ENCODE assay signal across 1 cellular context in the genomic region with DNA sequence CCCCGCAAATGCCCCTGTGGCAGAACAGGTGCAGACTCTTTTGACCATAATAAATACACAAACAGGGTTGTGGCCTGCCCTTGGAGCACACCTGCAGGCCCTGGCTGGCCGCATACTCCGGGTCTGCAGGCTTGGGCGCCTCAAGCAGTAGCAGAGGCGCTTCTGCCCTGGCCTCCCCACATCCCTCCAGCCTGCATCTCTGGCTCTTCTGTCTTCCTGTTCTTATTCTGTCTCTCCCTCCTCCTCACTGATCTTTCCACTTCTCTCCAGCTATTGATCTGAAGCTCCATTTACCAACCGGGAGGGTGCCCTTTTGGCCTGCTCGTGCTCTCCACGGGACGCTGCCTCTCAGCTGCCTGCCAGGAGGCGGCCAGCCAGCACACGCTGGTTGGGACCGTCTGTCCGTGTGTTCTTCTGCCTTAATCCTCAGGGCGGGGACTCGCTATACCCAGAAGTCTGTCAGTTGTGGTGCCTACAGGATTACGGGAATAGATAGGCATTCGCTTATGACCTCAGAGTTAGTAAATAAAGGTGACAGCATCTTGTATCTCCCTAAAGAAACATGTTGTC.
TF ChIP-seq lines count a peak whose summit lies in the region.

No MANE protein-coding gene starts in this region.

TF ChIP-seq in liver, 16 proteins besides CTCF, POLR2A, EP300 and RAD21 (continued from another document):
- TF ChIP-seq FOXA2 (IDR thresholded peaks at IDR 0.05) (peak; percentile 45), JUND (IDR thresholded peaks at IDR 0.05) (peak; percentile 15 to 61)
